Comparison of ENCODE assay signal across 1 cellular context in the genomic region with DNA sequence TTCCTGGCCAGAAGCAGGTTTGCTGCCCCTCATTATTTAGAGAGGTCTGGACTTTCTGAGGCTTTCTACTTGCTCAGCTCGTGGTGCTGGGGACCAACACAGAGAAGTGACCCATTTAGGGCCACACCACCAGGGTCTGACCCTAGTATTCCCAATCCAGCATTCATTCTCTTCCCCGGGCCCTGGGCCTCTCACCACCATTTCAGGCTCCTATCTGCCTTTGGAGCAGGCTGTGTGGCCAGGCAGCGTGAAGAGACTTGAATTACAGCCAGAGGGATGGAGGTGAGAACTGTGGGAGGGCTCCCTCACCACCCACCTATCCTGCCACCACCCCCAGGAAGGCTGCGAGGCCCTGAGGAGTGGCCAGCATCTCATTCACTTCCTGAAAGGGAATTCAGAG.
TF ChIP-seq lines count a peak whose summit lies in the region.

No MANE protein-coding gene starts in this region.

TF ChIP-seq in HepG2, 621 proteins besides CTCF, POLR2A, EP300 and RAD21:
- TF ChIP-seq, protein P1, sequence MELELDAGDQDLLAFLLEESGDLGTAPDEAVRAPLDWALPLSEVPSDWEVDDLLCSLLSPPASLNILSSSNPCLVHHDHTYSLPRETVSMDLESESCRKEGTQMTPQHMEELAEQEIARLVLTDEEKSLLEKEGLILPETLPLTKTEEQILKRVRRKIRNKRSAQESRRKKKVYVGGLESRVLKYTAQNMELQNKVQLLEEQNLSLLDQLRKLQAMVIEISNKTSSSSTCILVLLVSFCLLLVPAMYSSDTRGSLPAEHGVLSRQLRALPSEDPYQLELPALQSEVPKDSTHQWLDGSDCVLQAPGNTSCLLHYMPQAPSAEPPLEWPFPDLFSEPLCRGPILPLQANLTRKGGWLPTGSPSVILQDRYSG (CRISPR knock-in tag; IDR thresholded peaks at IDR 0.05) = no peak
- TF ChIP-seq, protein P2, sequence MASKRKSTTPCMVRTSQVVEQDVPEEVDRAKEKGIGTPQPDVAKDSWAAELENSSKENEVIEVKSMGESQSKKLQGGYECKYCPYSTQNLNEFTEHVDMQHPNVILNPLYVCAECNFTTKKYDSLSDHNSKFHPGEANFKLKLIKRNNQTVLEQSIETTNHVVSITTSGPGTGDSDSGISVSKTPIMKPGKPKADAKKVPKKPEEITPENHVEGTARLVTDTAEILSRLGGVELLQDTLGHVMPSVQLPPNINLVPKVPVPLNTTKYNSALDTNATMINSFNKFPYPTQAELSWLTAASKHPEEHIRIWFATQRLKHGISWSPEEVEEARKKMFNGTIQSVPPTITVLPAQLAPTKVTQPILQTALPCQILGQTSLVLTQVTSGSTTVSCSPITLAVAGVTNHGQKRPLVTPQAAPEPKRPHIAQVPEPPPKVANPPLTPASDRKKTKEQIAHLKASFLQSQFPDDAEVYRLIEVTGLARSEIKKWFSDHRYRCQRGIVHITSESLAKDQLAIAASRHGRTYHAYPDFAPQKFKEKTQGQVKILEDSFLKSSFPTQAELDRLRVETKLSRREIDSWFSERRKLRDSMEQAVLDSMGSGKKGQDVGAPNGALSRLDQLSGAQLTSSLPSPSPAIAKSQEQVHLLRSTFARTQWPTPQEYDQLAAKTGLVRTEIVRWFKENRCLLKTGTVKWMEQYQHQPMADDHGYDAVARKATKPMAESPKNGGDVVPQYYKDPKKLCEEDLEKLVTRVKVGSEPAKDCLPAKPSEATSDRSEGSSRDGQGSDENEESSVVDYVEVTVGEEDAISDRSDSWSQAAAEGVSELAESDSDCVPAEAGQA (IDR thresholded peaks at IDR 0.05; ENCODE audit: low read depth) = no peak
- TF ChIP-seq, protein P2 (CRISPR knock-in tag; IDR thresholded peaks at IDR 0.05; ENCODE audit: borderline replicate concordance) = no peak
- TF ChIP-seq RBFOX2 (IDR thresholded peaks at IDR 0.05; ENCODE audit: low read depth, low read length) (0 out of 2 replicates have a peak, but pooled peaks have one; percentile 10), ZNF563 (CRISPR knock-in tag; IDR thresholded peaks at IDR 0.05) (no peak)
- TF ChIP-seq, protein P3, sequence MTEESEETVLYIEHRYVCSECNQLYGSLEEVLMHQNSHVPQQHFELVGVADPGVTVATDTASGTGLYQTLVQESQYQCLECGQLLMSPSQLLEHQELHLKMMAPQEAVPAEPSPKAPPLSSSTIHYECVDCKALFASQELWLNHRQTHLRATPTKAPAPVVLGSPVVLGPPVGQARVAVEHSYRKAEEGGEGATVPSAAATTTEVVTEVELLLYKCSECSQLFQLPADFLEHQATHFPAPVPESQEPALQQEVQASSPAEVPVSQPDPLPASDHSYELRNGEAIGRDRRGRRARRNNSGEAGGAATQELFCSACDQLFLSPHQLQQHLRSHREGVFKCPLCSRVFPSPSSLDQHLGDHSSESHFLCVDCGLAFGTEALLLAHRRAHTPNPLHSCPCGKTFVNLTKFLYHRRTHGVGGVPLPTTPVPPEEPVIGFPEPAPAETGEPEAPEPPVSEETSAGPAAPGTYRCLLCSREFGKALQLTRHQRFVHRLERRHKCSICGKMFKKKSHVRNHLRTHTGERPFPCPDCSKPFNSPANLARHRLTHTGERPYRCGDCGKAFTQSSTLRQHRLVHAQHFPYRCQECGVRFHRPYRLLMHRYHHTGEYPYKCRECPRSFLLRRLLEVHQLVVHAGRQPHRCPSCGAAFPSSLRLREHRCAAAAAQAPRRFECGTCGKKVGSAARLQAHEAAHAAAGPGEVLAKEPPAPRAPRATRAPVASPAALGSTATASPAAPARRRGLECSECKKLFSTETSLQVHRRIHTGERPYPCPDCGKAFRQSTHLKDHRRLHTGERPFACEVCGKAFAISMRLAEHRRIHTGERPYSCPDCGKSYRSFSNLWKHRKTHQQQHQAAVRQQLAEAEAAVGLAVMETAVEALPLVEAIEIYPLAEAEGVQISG (CRISPR knock-in tag; IDR thresholded peaks at IDR 0.05) = no peak
TF ChIP-seq in HepG2: peak in this region for 1.
